Comparison of ENCODE assay signal across 28 cellular contexts in genomic region chr19:48346161-48346560, GRCh38. TPM values are rescaled to one million over a fixed set of nuclear protein-coding genes. Genes with fewer than 3 reads are reported as not detected.
"Had no signal": no experiment of that assay in that cellular context is flagged by ENCODE, and none has a peak within 500 bp of the region (broad histone marks: within the 10 kb centered on the region; RNA-seq: fewer than 3 reads in every experiment).

No MANE protein-coding gene starts in this region.

- H3K36me3 ChIP-seq: neutrophil, suprapubic skin, upper lobe of right lung, vagina had no signal

- H3K9me3 ChIP-seq: gastrocnemius medialis, heart right ventricle, mucosa of descending colon, neutrophil, spleen, suprapubic skin, tibial artery, upper lobe of right lung, vagina had no signal

- ATAC-seq: gastrocnemius medialis; heart right ventricle; left lobe of liver; mucosa of descending colon; naive thymus-derived CD8-positive, alpha-beta T cell; sciatic nerve; upper lobe of right lung had no signal

- DNase-seq: effector CD4-positive, alpha-beta T cell; endodermal cell; gastrocnemius medialis; heart right ventricle; hypothalamus; islet precursor cell; mammary epithelial cell; mucosa of descending colon; naive thymus-derived CD8-positive, alpha-beta T cell; spleen; stimulated activated CD4-positive, alpha-beta T cell treated with anti-CD3 and anti-CD28 coated beads, Interleukin-2, amount 100 ng/mL, for 24 hours; stimulated activated naive CD4-positive, alpha-beta T cell; tibial artery; upper lobe of right lung had no signal

- H3K27me3 ChIP-seq: gastrocnemius medialis, heart right ventricle, neutrophil, spleen, suprapubic skin, tibial artery, upper lobe of right lung, vagina had no signal

- H3K27me3 Mint-ChIP-seq: naive thymus-derived CD8-positive, alpha-beta T cell had no signal

- H3K4me1 Mint-ChIP-seq: endodermal cell had no signal

- H3K4me1 ChIP-seq: spleen, suprapubic skin, tibial artery, upper lobe of right lung, vagina had no signal

- FAIRE-seq: endothelial cell of umbilical vein had no signal

- H3K4me3 Mint-ChIP-seq: endodermal cell; naive thymus-derived CD8-positive, alpha-beta T cell had no signal

- H3K27ac ChIP-seq: coronary artery, gastrocnemius medialis, heart right ventricle, neutrophil, spleen, suprapubic skin, tibial artery, upper lobe of right lung, vagina had no signal

- H3K4me3 ChIP-seq: coronary artery, gastrocnemius medialis, heart right ventricle, mucosa of descending colon, spleen, suprapubic skin, tibial artery, upper lobe of right lung, vagina had no signal

- H3K27ac Mint-ChIP-seq: endodermal cell had no signal

- H3K9me3 Mint-ChIP-seq: endodermal cell; naive thymus-derived CD8-positive, alpha-beta T cell had no signal

RNA-seq across cellular contexts. Expression of gene SYNGR4, which starts 18.0 kb away (rescaled TPM):
- total RNA-seq: dermis microvascular lymphatic vessel endothelial cell; endodermal cell; endothelial cell of umbilical vein; gastrocnemius medialis; heart right ventricle; left lobe of liver; lower leg skin; mammary epithelial cell; naive thymus-derived CD8-positive, alpha-beta T cell; osteoblast; pulmonary artery endothelial cell; sciatic nerve; skeletal muscle tissue; spleen; suprapubic skin; upper lobe of right lung; vagina had no signal
- polyA plus RNA-seq: endothelial cell of umbilical vein; esophagus; heart right ventricle; mammary epithelial cell; naive thymus-derived CD8-positive, alpha-beta T cell; neural cell had no signal

RNA-seq across cellular contexts. Expression of gene EMP3, which starts 20.8 kb away (rescaled TPM):
- polyA plus RNA-seq: neural cell had no signal

RNA-seq across cellular contexts. Expression of gene GRIN2D, which starts 47.3 kb away (rescaled TPM):
- total RNA-seq: vagina had no signal
- polyA plus RNA-seq: naive thymus-derived CD8-positive, alpha-beta T cell had no signal
